ENCODE assay signal across 18 cellular contexts in the genomic region with DNA sequence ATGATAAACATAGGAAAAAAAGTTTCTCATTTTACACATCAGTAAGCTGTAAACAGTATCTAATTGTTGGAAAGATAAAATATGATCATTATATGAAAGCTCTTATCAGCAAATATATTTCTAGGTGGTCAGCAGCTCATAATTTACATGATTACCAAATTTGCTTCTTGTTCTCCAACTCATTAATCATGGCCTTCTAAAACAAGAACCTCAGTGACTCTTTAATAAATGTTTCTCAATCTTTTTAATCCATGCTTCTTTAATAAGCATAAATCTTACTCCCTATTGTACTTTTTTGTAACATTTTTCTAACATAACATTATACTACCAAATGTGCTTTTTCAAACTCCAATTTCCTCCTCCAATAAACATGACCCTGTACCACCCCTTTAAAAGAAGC. TPM values are rescaled to one million over a fixed set of nuclear protein-coding genes. Genes with fewer than 3 reads are reported as not detected.
DNase-seq lines count a peak whose midpoint lies in the region; ATAC-seq, FAIRE-seq and TF ChIP-seq lines count a peak whose summit lies in the region.
"Had no signal": no experiment of that assay in that cellular context is flagged by ENCODE, and none has a peak within 500 bp of the region (broad histone marks: within the 10 kb centered on the region; RNA-seq: fewer than 3 reads in every experiment).

No MANE protein-coding gene starts in this region.

- intact Hi-C loops in mammary epithelial cell (cut with micrococcal nuclease) (loop anchor here (5.0 kb wide), 1 partner anchor 155 kb away; no protein-coding TSS in a partner anchor), head of caudate nucleus (cut with DNase I) (no loop called here)

- POLR2A ChIA-PET in HEK293 (lab: Yijun Ruan, JAX), result interaction anchor here (0.9 to 7.2 kb wide), 2 partner anchors 29 to 48 kb away, joined by 3 to 44 read pairs; no protein-coding TSS in a partner anchor

- H3K9ac ChIP-seq in mammary epithelial cell (ENCODE audit: insufficient read depth, low read length), result no peak overlapping the region
- peak overlapping the region; percentile 28 for H3K9ac ChIP-seq in keratinocyte (ENCODE audit: control insufficient read depth, extremely low read depth, insufficient read depth, low read length)

- no peak for ATAC-seq in HG02885 (IDR thresholded peaks at IDR 0.05; ENCODE audit: poor library complexity, unreplicated experiment)
- no peak for ATAC-seq in GM19452 (IDR thresholded peaks at IDR 0.05; ENCODE audit: unreplicated experiment)
- ATAC-seq: lower lobe of right lung, right cardiac atrium had no signal

- dilution Hi-C loops in mammary epithelial cell (cut with HindIII; ENCODE audit: low sequenced_read_pairs), result no loop called here
- dilution Hi-C loops in keratinocyte (cut with MboI; ENCODE audit: extremely low pct_ligation_motif_present, low sequenced_read_pairs), result no loop called here

- in situ Hi-C loops in mammary epithelial cell (cut with MboI; ENCODE audit: low sequenced_read_pairs in 2 of 2), result loop anchor here in 1 of 2 donors (10.0 kb wide), 1 partner anchor 53 kb away; no protein-coding TSS in a partner anchor

- DNase-seq in mammary epithelial cell (no peak), keratinocyte (ENCODE audit: low read depth, low spot score) (no peak), retina (no peak), head of caudate nucleus (no peak)
- DNase-seq: AML-193; aorta; KBM-7; lower lobe of right lung; NCI-H1436 treated with DMSO at 0.1 percent for 48 hours; NCI-H226; NK-92 treated with Interleukin-12 subunit alpha and Interleukin-12 subunit beta, amount 100 ng/mL, for 24 hours; right cardiac atrium; SIG-M5; stimulated activated CD4-positive, alpha-beta T cell treated with anti-CD3 and anti-CD28 coated beads, Interleukin-4, amount 100 ng/mL, for 1 hour had no signal

- H3K4me3 ChIP-seq in ACC112 (ENCODE audit: low read depth, low read length) (peak overlapping the region; percentile 96), HEK293 (ENCODE audit: low read depth, low read length) (no peak overlapping the region), mammary epithelial cell (replicated peaks in 1 of 3; ENCODE audit: insufficient read depth in 1 of 3, low read depth in 2 of 3, low read length in 3 of 3) (peak overlapping the region in 2 of 3 experiments; percentile 19 to 95), keratinocyte (ENCODE audit: control insufficient read depth in 2 of 3, extremely low read depth in 1 of 3, insufficient read depth in 2 of 3, low read depth in 1 of 3, low read length in 3 of 3) (peak overlapping the region; percentile 24 to 95 (median 60))
- H3K4me3 ChIP-seq: lower lobe of right lung had no signal

- H3K9me3 ChIP-seq in HEK293 (ENCODE audit: control insufficient read depth, insufficient read depth, low read depth, low read length), result no peaks in the 10 kb centered on the region
- no peaks in the 10 kb centered on the region for H3K9me3 ChIP-seq in mammary epithelial cell (replicated peaks; ENCODE audit: insufficient read depth, low read length)
- H3K9me3 ChIP-seq in keratinocyte (ENCODE audit: control insufficient read depth, low read depth, low read length), result no peaks in the 10 kb centered on the region
- H3K9me3 ChIP-seq: lower lobe of right lung had no signal

- peaks cover 26% of the 10 kb centered on the region for H4K20me1 ChIP-seq in mammary epithelial cell (ENCODE audit: insufficient read depth, low read length)
- H4K20me1 ChIP-seq in keratinocyte (ENCODE audit: control insufficient read depth, extremely low read depth, insufficient read depth, low read length), result peaks cover 40% of the 10 kb centered on the region

- no peak overlapping the region for H3K27ac ChIP-seq in ACC112 (ENCODE audit: low read depth, low read length)
- H3K27ac ChIP-seq in HEK293 (ENCODE audit: extremely low read depth, low read depth, low read length), result no peak overlapping the region
- H3K27ac ChIP-seq in mammary epithelial cell (ENCODE audit: insufficient read depth, low read depth, low read length), result peak overlapping the region; percentile 55
- peak overlapping the region; percentile 65 for H3K27ac ChIP-seq in keratinocyte (ENCODE audit: control insufficient read depth, insufficient read depth, low read length)
- H3K27ac ChIP-seq: lower lobe of right lung had no signal

- peaks cover 99% of the 10 kb centered on the region for H3K79me2 ChIP-seq in ACC112 (ENCODE audit: control insufficient read depth, insufficient read depth, low read length, unreplicated experiment)
- peaks cover 100% of the 10 kb centered on the region for H3K79me2 ChIP-seq in mammary epithelial cell (ENCODE audit: insufficient read depth, low read length)
- peaks cover 100% of the 10 kb centered on the region for H3K79me2 ChIP-seq in keratinocyte (ENCODE audit: control insufficient read depth, insufficient read depth, low read length)

- no peak for TF ChIP-seq CTCF in HEK293 (tag by site-specific recombination; IDR thresholded peaks at IDR 0.05)
- no peak for TF ChIP-seq CTCF in mammary epithelial cell (conservative IDR thresholded peaks at IDR 0.05 in 1 of 2, IDR thresholded peaks at IDR 0.05 in 1 of 2; ENCODE audit: extremely low read depth in 1 of 2, insufficient read depth in 1 of 2, low read depth in 1 of 2, low read length in 2 of 2)
- no peak for TF ChIP-seq CTCF in keratinocyte (optimal IDR thresholded peaks at IDR 0.05 in 1 of 3, IDR thresholded peaks at IDR 0.05 in 1 of 3, conservative IDR thresholded peaks at IDR 0.05 in 1 of 3; ENCODE audit: extremely low read depth in 1 of 3, insufficient read depth in 2 of 3, low read length in 3 of 3)

- H2AFZ ChIP-seq in ACC112 (ENCODE audit: low read length, unreplicated experiment) (no peak overlapping the region), mammary epithelial cell (ENCODE audit: low read depth, low read length) (no peak overlapping the region), keratinocyte (ENCODE audit: control insufficient read depth, low read length) (no peak overlapping the region)

- H3K36me3 ChIP-seq in ACC112 (ENCODE audit: insufficient read depth, low read length) (peaks cover 9% of the 10 kb centered on the region), HEK293 (ENCODE audit: control insufficient read depth in 2 of 2, insufficient read depth in 1 of 2, low read length in 2 of 2) (no peaks in the 10 kb centered on the region), mammary epithelial cell (ENCODE audit: insufficient read depth, low read length) (peaks cover 11% of the 10 kb centered on the region), keratinocyte (ENCODE audit: control insufficient read depth in 2 of 2, extremely low read depth in 1 of 2, insufficient read depth in 2 of 2, low read length in 2 of 2) (peaks cover 4 to 16% of the 10 kb centered on the region in 2 experiments)
- H3K36me3 ChIP-seq: lower lobe of right lung had no signal

- no peak for FAIRE-seq in keratinocyte (lab: Jason Lieb, UNC)

- H3K9me1 ChIP-seq in keratinocyte (ENCODE audit: control insufficient read depth, extremely low read depth, insufficient read depth, low read length), result peaks cover 2% of the 10 kb centered on the region

- H3K4me2 ChIP-seq in mammary epithelial cell (ENCODE audit: insufficient read depth, low read depth, low read length), result peak overlapping the region; percentile 94
- peak overlapping the region; percentile 75 for H3K4me2 ChIP-seq in keratinocyte (ENCODE audit: control insufficient read depth, extremely low read depth, insufficient read depth, low read depth, low read length)

- H3K4me1 ChIP-seq in ACC112 (ENCODE audit: control insufficient read depth, insufficient read depth, low read length, unreplicated experiment), result peaks cover 69% of the 10 kb centered on the region
- H3K4me1 ChIP-seq in HEK293 (ENCODE audit: control insufficient read depth, insufficient read depth, low read length), result peaks cover 33% of the 10 kb centered on the region
- H3K4me1 ChIP-seq in mammary epithelial cell (ENCODE audit: insufficient read depth, low read length), result peaks cover 43% of the 10 kb centered on the region
- peaks cover 73% of the 10 kb centered on the region for H3K4me1 ChIP-seq in keratinocyte (ENCODE audit: control insufficient read depth, extremely low read depth, insufficient read depth, low read length)

- no peaks in the 10 kb centered on the region for H3K27me3 ChIP-seq in ACC112 (ENCODE audit: insufficient read depth, low read length)
- H3K27me3 ChIP-seq in mammary epithelial cell (ENCODE audit: insufficient read depth, low read length), result no peaks in the 10 kb centered on the region
- no peaks in the 10 kb centered on the region for H3K27me3 ChIP-seq in keratinocyte (ENCODE audit: control insufficient read depth, extremely low read depth, insufficient read depth, low read length)

- no TSS peak for BruUV-seq in mammary epithelial cell (replicated peaks; lab: Mats Ljungman, UMichigan)

- CTCF ChIA-PET in HEK293 (lab: Yijun Ruan, JAX) (interaction anchor here (0.6 kb wide), 1 partner anchor 278 kb away, joined by 3 read pairs; no protein-coding TSS in a partner anchor), mammary epithelial cell (lab: Charles Lee; ENCODE audit: low non-redundant PET) (no interaction called here)

TF ChIP-seq in HEK293, 187 proteins besides CTCF, POLR2A, EP300 and RAD21 (continues in another document):
- TF ChIP-seq ZNF23 (tag by site-specific recombination; IDR thresholded peaks at IDR 0.05; ENCODE audit: borderline replicate concordance), result no peak
- TF ChIP-seq ZNF626 (tag by site-specific recombination; IDR thresholded peaks at IDR 0.05), result no peak
- no peak for TF ChIP-seq ZNF324 (tag by site-specific recombination; IDR thresholded peaks at IDR 0.05)
- no peak for TF ChIP-seq ZNF37A (tag by site-specific recombination; IDR thresholded peaks at IDR 0.05)
- no peak for TF ChIP-seq KLF8 (tag by site-specific recombination; IDR thresholded peaks at IDR 0.05)
- peak; percentile 22; the same call in 1 of the 2 replicates for TF ChIP-seq OSR2 (tag by site-specific recombination; IDR thresholded peaks at IDR 0.05)

RNA-seq across cellular contexts. Expression of a gene that starts 5.9 kb away (rescaled TPM):
- 1,000 to 10,000 TPM; 1,296 to 1,718 TPM for total RNA-seq in mammary epithelial cell
- polyA plus RNA-seq in mammary epithelial cell, result 671 TPM
- polyA minus RNA-seq in mammary epithelial cell, result 831 TPM
- polyA plus RNA-seq in keratinocyte, result 1,026 to 1,445 TPM (median 1,030 TPM) in 3 replicates
- polyA plus RNA-seq in keratinocyte (2011; ENCODE audit: low read depth), result 511 TPM
- 420 and 664 TPM in 2 replicates for polyA plus RNA-seq in keratinocyte (2011; cell fraction: cytosol; rRNA removed)
- polyA plus RNA-seq in keratinocyte (2011; cell fraction: nucleus; rRNA removed), result 1,436 and 2,106 TPM in 2 replicates
- polyA plus RNA-seq in keratinocyte (2012; ENCODE audit: low replicate concordance), result 328 and 1,010 TPM in 2 replicates
- polyA minus RNA-seq in keratinocyte, result 361 to 979 TPM (median 522 TPM) in 3 replicates
- polyA minus RNA-seq in keratinocyte (2011; cell fraction: cytosol; rRNA and poly(A)+ RNA removed), result 475 TPM
- 1,567 and 2,524 TPM in 2 replicates for polyA minus RNA-seq in keratinocyte (2011; cell fraction: nucleus; rRNA and poly(A)+ RNA removed)

Comparison
In these comparisons a context has a peak if more than half of its experiments do, and no peak if none do; other contexts are left out.
1. H3K27ac ChIP-seq: peak in mammary epithelial cell (single experiment) and keratinocyte (single experiment); none in ACC112 (single experiment) and HEK293 (single experiment).